8 cellular contexts compared by ENCODE assay signal in the genomic region with DNA sequence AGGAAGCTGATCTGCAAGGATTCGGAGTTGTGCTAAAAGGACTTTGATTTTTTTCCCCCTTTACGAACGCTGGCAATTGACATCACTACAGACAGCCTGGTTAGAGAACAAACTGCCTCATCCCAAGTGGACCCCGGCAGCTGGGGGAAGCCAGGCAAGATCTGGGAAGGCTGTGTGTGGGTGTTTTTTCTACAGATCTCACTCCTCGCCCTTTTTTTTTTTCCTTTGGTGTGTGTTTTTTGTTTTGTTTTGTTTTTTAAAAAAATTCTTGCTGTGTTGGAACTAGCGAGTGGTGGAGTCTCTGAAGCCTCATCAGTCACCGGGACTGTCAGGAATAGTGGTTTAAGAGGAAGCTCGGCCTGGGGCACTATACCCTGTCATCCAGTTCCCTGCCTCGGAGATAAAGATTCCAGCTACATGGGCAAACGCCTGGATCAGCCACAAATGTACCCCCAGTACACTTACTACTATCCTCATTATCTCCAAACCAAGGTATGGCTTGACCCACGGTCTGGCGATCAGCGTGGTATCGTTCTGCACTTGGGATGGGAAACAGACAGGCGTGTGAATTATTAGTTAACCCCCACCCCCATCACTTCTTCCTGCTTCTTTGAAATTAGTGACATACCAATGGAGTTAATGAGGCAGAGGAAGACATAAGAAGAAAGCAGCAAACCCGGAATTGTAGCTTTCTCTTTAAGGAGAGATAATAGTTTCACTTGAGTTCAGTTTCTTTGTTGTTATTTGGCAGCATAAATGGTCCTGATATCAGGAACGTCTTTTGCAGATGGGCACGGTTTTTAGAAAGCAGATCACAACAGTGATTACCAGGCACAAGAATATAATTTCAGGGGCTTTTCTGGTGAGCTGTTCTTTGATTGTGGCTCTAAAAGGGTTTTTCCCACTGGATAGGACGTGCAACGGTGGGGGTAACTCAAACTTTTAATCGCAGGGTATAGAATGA. TPM values are rescaled to one million over a fixed set of nuclear protein-coding genes. Genes with fewer than 3 reads are reported as not detected.
DNase-seq lines count a peak whose midpoint lies in the region; ATAC-seq and TF ChIP-seq lines count a peak whose summit lies in the region.

No MANE protein-coding gene starts in this region.

- H3K9me3 ChIP-seq in BLaER1 (no peaks in the 10 kb centered on the region), hepatocyte (ENCODE audit: low read depth) (no peaks in the 10 kb centered on the region)

- no peaks in the 10 kb centered on the region for H3K9me3 Mint-ChIP-seq in activated naive CD8-positive, alpha-beta T cell (ENCODE audit: low read depth)

- peaks cover 48% of the 10 kb centered on the region for H3K79me2 ChIP-seq in hepatocyte

- H3K4me2 ChIP-seq in BLaER1 (peak overlapping the region; percentile 95), hepatocyte (peak overlapping the region; percentile 76)

- H3K4me3 Mint-ChIP-seq in activated naive CD8-positive, alpha-beta T cell = peak overlapping the region; percentile 86

- H3K9ac ChIP-seq in BLaER1 = peak overlapping the region; percentile 76

- peak overlapping the region; percentile 36 for H2AFZ ChIP-seq in hepatocyte

- H3K36me3 Mint-ChIP-seq in activated naive CD8-positive, alpha-beta T cell = no peaks in the 10 kb centered on the region

- H4K20me1 ChIP-seq in BLaER1 (no peaks in the 10 kb centered on the region), hepatocyte (ENCODE audit: insufficient read depth, poor library complexity, severe bottlenecking) (no peaks in the 10 kb centered on the region)

- peak overlapping the region; percentile 42 for H3K27ac Mint-ChIP-seq in activated naive CD8-positive, alpha-beta T cell

- no peaks in the 10 kb centered on the region for H3K27me3 ChIP-seq in BLaER1
- no peaks in the 10 kb centered on the region for H3K27me3 ChIP-seq in hepatocyte

- WGBS in hepatocyte (ENCODE audit: low lambda C conversion rate, missing lambda C conversion rate) = 12% methylated on average over 21 of the region's 21 CpGs

- no peak for TF ChIP-seq CTCF in hepatocyte (IDR thresholded peaks at IDR 0.05; ENCODE audit: poor library complexity)

- H3K4me1 Mint-ChIP-seq in activated naive CD8-positive, alpha-beta T cell (ENCODE audit: low read depth) = peaks cover 30% of the 10 kb centered on the region

- H3K27me3 Mint-ChIP-seq in activated naive CD8-positive, alpha-beta T cell = peaks cover 6% of the 10 kb centered on the region

- H3K36me3 ChIP-seq in BLaER1 (no peaks in the 10 kb centered on the region), hepatocyte (replicated peaks; ENCODE audit: insufficient read depth, low read depth) (no peaks in the 10 kb centered on the region)

- H3K4me3 ChIP-seq in BLaER1 = peak overlapping the region; percentile 71
- peak overlapping the region; percentile 66 for H3K4me3 ChIP-seq in hepatocyte
- H3K4me3 ChIP-seq in skeletal muscle cell (ENCODE audit: low read depth, low read length) = peak overlapping the region; percentile 69

- H3K4me1 ChIP-seq in BLaER1 = peaks cover 48% of the 10 kb centered on the region
- peaks cover 5% of the 10 kb centered on the region for H3K4me1 ChIP-seq in hepatocyte (ENCODE audit: insufficient read depth)

- H3K9me2 ChIP-seq in hepatocyte (replicated peaks; ENCODE audit: insufficient read depth) = no peaks in the 10 kb centered on the region

- ATAC-seq in GM19043 (IDR thresholded peaks at IDR 0.05; ENCODE audit: low read depth, unreplicated experiment) = peak; percentile 35
- ATAC-seq in HG03439 (IDR thresholded peaks at IDR 0.05; ENCODE audit: unreplicated experiment) = peak; percentile 60

- peak overlapping the region; percentile 59 for H3K27ac ChIP-seq in BLaER1
- peak overlapping the region; percentile 93 for H3K27ac ChIP-seq in hepatocyte

- DNase-seq in hepatocyte (ENCODE audit: low spot score) = peak; percentile 38
- DNase-seq in skeletal muscle cell (ENCODE audit: low read depth) = no peak
- DNase-seq in HuH-7.5 (ENCODE audit: low spot score) = no peak
- no peak for DNase-seq in iPS-NIHi11 (ENCODE audit: low spot score)

RNA-seq across cellular contexts. Expression of gene RBMS3, which starts 0.7 kb away (rescaled TPM):
- 31.4 and 37.1 TPM in 2 replicates for total RNA-seq in hepatocyte
- polyA plus RNA-seq in hepatocyte = 32.6 and 34.9 TPM in 2 replicates
